In genomic region chr17:72761893-72762622, GRCh38 we compare ENCODE assay signal across 24 cellular contexts.
"Had no signal": no experiment of that assay in that cellular context is flagged by ENCODE, and none has a peak within 500 bp of the region (broad histone marks: within the 10 kb centered on the region; RNA-seq: fewer than 3 reads in every experiment).

No MANE protein-coding gene starts in this region.

- H3K4me3 ChIP-seq: colonic mucosa, esophagus muscularis mucosa, gastroesophageal sphincter, heart left ventricle, hepatocyte, left lung, lower lobe of right lung, mucosa of descending colon had no signal

- FAIRE-seq: endometrium, frontal cortex, islet of Langerhans, keratinocyte had no signal

- H3K9me3 ChIP-seq: colonic mucosa, left lung, lower lobe of right lung, mucosa of descending colon had no signal

- H3K4me1 ChIP-seq: colonic mucosa, esophagus muscularis mucosa, foreskin keratinocyte, gastroesophageal sphincter, heart left ventricle, left lung, lower lobe of right lung had no signal

- H3K4me2 ChIP-seq: hepatocyte had no signal

- DNase-seq: colonic mucosa; cortex of kidney; effector CD8-positive, alpha-beta T cell; effector memory CD8-positive, alpha-beta T cell; endodermal cell; foreskin keratinocyte; heart left ventricle; hypothalamus; immature natural killer cell; left cardiac atrium; left lung; left ventricle myocardium superior; lower lobe of right lung; mesenchymal stem cell; mucosa of descending colon; naive B cell had no signal

- H3K27me3 ChIP-seq: colonic mucosa, esophagus muscularis mucosa, foreskin keratinocyte, gastroesophageal sphincter, heart left ventricle, hepatocyte, left lung had no signal

- H3K36me3 ChIP-seq: colonic mucosa, esophagus muscularis mucosa, heart left ventricle, left lung, lower lobe of right lung had no signal

- H3K27ac ChIP-seq: colonic mucosa, epithelial cell of prostate, esophagus muscularis mucosa, foreskin keratinocyte, gastroesophageal sphincter, heart left ventricle, hepatocyte, left lung, lower lobe of right lung had no signal

- H3K79me2 ChIP-seq: hepatocyte had no signal

- ATAC-seq: effector memory CD8-positive, alpha-beta T cell; foreskin keratinocyte; gastroesophageal sphincter; heart left ventricle; left cardiac atrium; left lung; left ventricle myocardium superior; lower lobe of right lung; mucosa of descending colon had no signal

- H2AFZ ChIP-seq: hepatocyte had no signal
